Comparison of ENCODE assay signal across 14 cellular contexts in the genomic region with DNA sequence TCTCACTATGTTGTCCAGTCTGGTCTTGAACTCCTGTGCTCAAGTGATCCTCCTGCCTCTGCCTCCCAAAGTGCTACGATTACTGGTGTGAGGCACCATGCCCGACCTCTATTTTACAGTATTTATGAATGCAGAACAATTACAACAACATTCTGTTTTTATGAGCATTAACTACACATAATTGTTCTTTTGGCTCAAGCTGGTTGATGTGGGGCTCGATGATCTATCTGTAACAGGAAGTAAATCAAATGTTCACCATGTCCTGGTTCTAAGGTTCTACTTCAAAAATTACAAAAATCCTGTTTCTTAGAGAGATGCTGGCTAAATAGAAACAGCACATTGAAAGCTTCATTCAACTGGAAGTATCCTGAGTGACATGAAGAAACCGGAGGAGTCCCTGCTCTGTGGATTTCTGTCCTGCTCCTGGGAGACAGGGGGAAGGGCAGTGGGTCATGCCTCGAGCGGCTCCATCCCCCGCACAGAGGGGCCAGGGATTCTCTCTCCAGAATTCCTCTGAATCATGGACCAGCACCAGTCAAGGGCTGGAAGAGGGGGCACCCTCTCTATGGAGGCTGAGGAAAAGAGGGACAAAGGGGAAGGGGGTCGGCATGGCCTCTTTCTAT. TPM values are rescaled to one million over a fixed set of nuclear protein-coding genes. Genes with fewer than 3 reads are reported as not detected.
A peak's percentile ranks its signal among the peaks of the same experiment; 100 is the strongest.
DNase-seq lines count a peak whose midpoint lies in the region; ATAC-seq, FAIRE-seq and TF ChIP-seq lines count a peak whose summit lies in the region.
"Had no signal": no experiment of that assay in that cellular context is flagged by ENCODE, and none has a peak within 500 bp of the region (broad histone marks: within the 10 kb centered on the region; RNA-seq: fewer than 3 reads in every experiment).

No MANE protein-coding gene starts in this region.

- H3K79me2 ChIP-seq in K562 (ENCODE audit: control insufficient read depth, insufficient read depth, low read length) = no peaks in the 10 kb centered on the region

- peak overlapping the region; percentile 85 for H2AFZ ChIP-seq in K562 (ENCODE audit: low read depth, low read length)

- H3K9ac ChIP-seq in K562 (ENCODE audit: insufficient read depth in 1 of 2, low read depth in 2 of 2, low read length in 2 of 2) = peak overlapping the region in 1 of 2 experiments; percentile 8; a peak in 2 of 4 replicates

- TF ChIP-seq RAD21 in K562 (CRISPR knock-in tag; conservative IDR thresholded peaks at IDR 0.05 in 1 of 2, IDR thresholded peaks at IDR 0.05 in 1 of 2) = no peak

- H3K9me3 Mint-ChIP-seq in HFFc6 = no peaks in the 10 kb centered on the region
- H3K9me3 Mint-ChIP-seq: CD4-positive, alpha-beta memory T cell; stimulated activated naive CD8-positive, alpha-beta T cell treated with anti-CD3 and anti-CD28 coated beads, Interleukin-15, amount 100 ng/mL, for 72 hours had no signal

- intact Hi-C loops in K562 (cut with micrococcal nuclease) (no loop called here), stomach (cut with DNase I; ENCODE audit: low total_unique reads) (no loop called here), lower leg skin (cut with DNase I; ENCODE audit: low total_unique reads) (no loop called here)

- 14% methylated on average over 8 of the region's 8 CpGs for WGBS in K562 (ENCODE audit: insufficient coverage, low coverage, missing lambda C conversion rate)
- WGBS in stomach, 5 donors = 24 to 37% (median 31%) methylated on average over 8 of the region's 8 CpGs
- 31 to 34% methylated on average over 8 of the region's 8 CpGs for WGBS in lower leg skin, 2 donors

- no peaks in the 10 kb centered on the region for H3K36me3 ChIP-seq in K562 (ENCODE audit: control insufficient read depth, insufficient read depth, low read length)
- H3K36me3 ChIP-seq in stomach = peaks cover 0 to 5% (median 0%) of the 10 kb centered on the region in 4 donors

- TF ChIP-seq EP300 in K562 (IDR thresholded peaks at IDR 0.05; ENCODE audit: low read length) (no peak), stomach (IDR thresholded peaks at IDR 0.05) (no peak)

- POLR2A ChIA-PET in K562 (lab: Yijun Ruan, JAX) = interaction anchor here (0.6 kb wide), 1 partner anchor 180 kb away, joined by 4 read pairs; no protein-coding TSS in a partner anchor

- peaks cover 12 to 27% of the 10 kb centered on the region in 2 experiments; a peak in 4 of 5 replicates for H3K4me1 ChIP-seq in K562 (replicated peaks in 1 of 2; ENCODE audit: control insufficient read depth in 2 of 2, insufficient read depth in 2 of 2, low read length in 2 of 2)
- peaks cover 16 to 45% (median 33%) of the 10 kb centered on the region in 4 donors for H3K4me1 ChIP-seq in stomach

- H3K27ac Mint-ChIP-seq in HFFc6 = peak overlapping the region; percentile 8; the same call in 1 of the 2 replicates
- H3K27ac Mint-ChIP-seq: CD4-positive, alpha-beta memory T cell had no signal

- H3K4me2 ChIP-seq in K562 (ENCODE audit: insufficient read depth, low read length) = peak overlapping the region; percentile 73

- CTCF ChIA-PET in K562 (lab: Yijun Ruan, JAX; ENCODE audit: low intra/inter-chr PET ratio) = no interaction called here

- ATAC-seq in K562 = peak; percentile 43
- ATAC-seq in GM21723 (IDR thresholded peaks at IDR 0.05; ENCODE audit: unreplicated experiment) = no peak
- ATAC-seq: stimulated activated naive CD8-positive, alpha-beta T cell treated with anti-CD3 and anti-CD28 coated beads, Interleukin-15, amount 100 ng/mL, for 72 hours had no signal

- H4K20me1 ChIP-seq in K562 (replicated peaks; ENCODE audit: control insufficient read depth, insufficient read depth, low read length) = peaks cover 5% of the 10 kb centered on the region; the same call in 1 of the 2 replicates

- TF ChIP-seq CTCF in HFFc6 (IDR thresholded peaks at IDR 0.05) (no peak), K562 (IDR thresholded peaks at IDR 0.05 in 2 of 3, conservative IDR thresholded peaks at IDR 0.05 in 1 of 3; ENCODE audit: insufficient read depth in 2 of 3, low read depth in 1 of 3, low read length in 3 of 3) (no peak), stomach (IDR thresholded peaks at IDR 0.05) (no peak), lower leg skin (IDR thresholded peaks at IDR 0.05) (no peak)

- H3K27me3 Mint-ChIP-seq in HFFc6 (ENCODE audit: insufficient read depth) = peaks cover 1% of the 10 kb centered on the region; the same call in 1 of the 2 replicates
- H3K27me3 Mint-ChIP-seq: stimulated activated naive CD8-positive, alpha-beta T cell treated with anti-CD3 and anti-CD28 coated beads, Interleukin-15, amount 100 ng/mL, for 72 hours had no signal

- FAIRE-seq in K562 (lab: Jason Lieb, UNC) = peak; percentile 61
- FAIRE-seq: TTC549 had no signal

- H3K36me3 Mint-ChIP-seq in HFFc6 (ENCODE audit: low read depth) = no peaks in the 10 kb centered on the region
- H3K36me3 Mint-ChIP-seq: CD4-positive, alpha-beta memory T cell had no signal

- in situ Hi-C loops in K562 (cut with MboI) = no loop called here

- H3K4me3 Mint-ChIP-seq in HFFc6 = peak overlapping the region; percentile 53; the same call in 1 of the 2 replicates
- H3K4me3 Mint-ChIP-seq: CD4-positive, alpha-beta memory T cell; stimulated activated naive CD8-positive, alpha-beta T cell treated with anti-CD3 and anti-CD28 coated beads, Interleukin-15, amount 100 ng/mL, for 72 hours had no signal

- DNase-seq in HFFc6 (no peak), K562 (ENCODE audit: extremely low read depth in 1 of 4, low spot score in 3 of 4) (peak in 1 of 4 experiments; percentile 33), left kidney (ENCODE audit: low read depth, low spot score) (peak; percentile 83), stomach (no peak), NCI-H1436 (lab: John Stamatoyannopoulos, UW) (no peak), erythroblast (lab: John Stamatoyannopoulos, UW) (no peak), lower leg skin (ENCODE audit: low spot score in 2 of 2) (no peak)
- DNase-seq: activated gamma-delta T cell treated with Interleukin-2 at 50 U/mL for 16 hours; CD4-positive, alpha-beta memory T cell; cerebellar nuclear complex; stimulated activated naive CD8-positive, alpha-beta T cell treated with anti-CD3 and anti-CD28 coated beads, Interleukin-15, amount 100 ng/mL, for 72 hours had no signal

- H3K27me3 ChIP-seq in K562 (ENCODE audit: control insufficient read depth in 2 of 2, insufficient read depth in 2 of 2, low read length in 2 of 2) (peaks cover 11 to 43% of the 10 kb centered on the region in 2 experiments; a peak in 4 of 5 replicates), stomach (peaks cover 0 to 4% (median 0%) of the 10 kb centered on the region in 3 donors)

- no peaks in the 10 kb centered on the region for H3K9me1 ChIP-seq in K562 (ENCODE audit: control insufficient read depth, insufficient read depth, low read length)

- H3K4me3 ChIP-seq in K562 (peak overlapping the region; percentile 9; the same call in 1 of the 2 replicates), stomach (no peak overlapping the region), lower leg skin (ENCODE audit: low read depth, poor library complexity, severe bottlenecking) (no peak overlapping the region)

- BruUV-seq in K562 (replicated peaks; lab: Mats Ljungman, UMichigan) = no TSS peak

- H3K27ac ChIP-seq in K562 (ENCODE audit: extremely low read depth, low read depth, low read length) = no peak overlapping the region; the same call in 2 of the 3 replicates
- peak overlapping the region; percentile 83 to 91 (median 87) for H3K27ac ChIP-seq in stomach

- H3K9me3 ChIP-seq in K562 (replicated peaks; ENCODE audit: control insufficient read depth, insufficient read depth, low read depth, low read length) (no peaks in the 10 kb centered on the region), stomach (no peaks in the 10 kb centered on the region)

- TF ChIP-seq POLR2A in K562 (conservative IDR thresholded peaks at IDR 0.05) = no peak
- TF ChIP-seq POLR2A in stomach (IDR thresholded peaks at IDR 0.05) = no peak
- no peak for TF ChIP-seq POLR2A in erythroblast (IDR thresholded peaks at IDR 0.05; ENCODE audit: low read length)
- no peak for TF ChIP-seq POLR2A in lower leg skin (IDR thresholded peaks at IDR 0.05)

- peaks cover 26% of the 10 kb centered on the region for H3K4me1 Mint-ChIP-seq in HFFc6 (ENCODE audit: low read depth)
- H3K4me1 Mint-ChIP-seq: CD4-positive, alpha-beta memory T cell had no signal

RNA-seq across cellular contexts. Expression of a gene that starts 31.5 kb away (rescaled TPM):
- not detected for total RNA-seq in HFFc6 (2021; fragmentation: NEBNext Ultra II Directional; extraction: Animal tissue kit (Norgen Biotek cat#: 25700))
- total RNA-seq in K562 (2011; cell fraction: chromatin; rRNA removed; ENCODE audit: low replicate concordance) = not detected in 2 replicates
- not detected in 2 replicates for total RNA-seq in K562 (2011; cell fraction: nucleolus; rRNA removed)
- not detected in 2 replicates for total RNA-seq in K562 (2011; cell fraction: nucleoplasm; rRNA removed)
- not detected in 2 replicates for total RNA-seq in K562 (2014; rRNA removed)
- not detected in 2 replicates for total RNA-seq in K562 (2014; rRNA removed; fragmentation: Illumina TruSeq; extraction: Trizol)
- total RNA-seq in K562 (2015; rRNA removed; fragmentation: Illumina TruSeq; extraction: Trizol) = not detected in 2 replicates
- total RNA-seq in K562 (2021) = not detected in 2 replicates
- not detected in 2 replicates for polyA plus RNA-seq in K562 (2011; rRNA removed)
- polyA plus RNA-seq in K562 (2011; cell fraction: cytosol; rRNA removed) = not detected in 2 replicates
- polyA plus RNA-seq in K562 (2011; cell fraction: nucleus; rRNA removed) = not detected in 2 replicates
- polyA plus RNA-seq in K562 (2012) = not detected in 2 replicates
- not detected in 2 replicates for polyA plus RNA-seq in K562 (2014; fragmentation: Illumina TruSeq; extraction: Trizol)
- polyA plus RNA-seq in K562 (2014; fragmentation: Nextera tagmentation; extraction: Ambion mirVana) = not detected
- not detected in 2 replicates for polyA plus RNA-seq in K562 (2014; rRNA removed)
- not detected in 2 replicates for polyA minus RNA-seq in K562 (2011; rRNA and poly(A)+ RNA removed)
- polyA minus RNA-seq in K562 (2011; cell fraction: cytosol; rRNA and poly(A)+ RNA removed) = not detected in 2 replicates
- not detected in 2 replicates for polyA minus RNA-seq in K562 (2011; cell fraction: nucleus; rRNA and poly(A)+ RNA removed)
- 10 to 100 TPM in 4 of 5 donors, 1 to 10 TPM in 1; 1.8 to 64.2 (median 29.2) TPM for total RNA-seq in stomach
- polyA plus RNA-seq in stomach = 10 to 100 TPM in 2 of 3 donors, 1 to 10 TPM in 1; 9.4 to 16.2 (median 15.0) TPM
- total RNA-seq in lower leg skin = 10 to 100 TPM in 1 of 4 donors, 1 to 10 TPM in 3; 4.5 to 13.7 (median 7.7) TPM
- total RNA-seq: fibroblast of lung had no signal
- polyA plus RNA-seq: fibroblast of lung had no signal

RNA-seq across cellular contexts. Expression of a gene that starts 42.5 kb away (rescaled TPM):
- 10 to 100 TPM; 10.2 to 14.8 (median 11.4) TPM for total RNA-seq in HFFc6 (2021; fragmentation: NEBNext Ultra II Directional; extraction: Animal tissue kit (Norgen Biotek cat#: 25700))
- total RNA-seq in K562 (2011; cell fraction: chromatin; rRNA removed; ENCODE audit: low replicate concordance) = 4.5 and 5.4 TPM in 2 replicates
- 2.3 and 3.6 TPM in 2 replicates for total RNA-seq in K562 (2011; cell fraction: nucleolus; rRNA removed)
- 3.8 and 4.8 TPM in 2 replicates for total RNA-seq in K562 (2011; cell fraction: nucleoplasm; rRNA removed)
- total RNA-seq in K562 (2014; rRNA removed) (5.0 and 8.9 TPM in 2 replicates), K562 (2014; rRNA removed; fragmentation: Illumina TruSeq; extraction: Trizol) (4.2 and 4.3 TPM in 2 replicates), K562 (2015; rRNA removed; fragmentation: Illumina TruSeq; extraction: Trizol) (5.9 and 6.1 TPM in 2 replicates), K562 (2021) (5.1 and 5.6 TPM in 2 replicates), stomach (10 to 100 TPM in 3 of 5 donors, 1 to 10 TPM in 2; 6.7 to 23.3 (median 11.6) TPM), lower leg skin (1 to 10 TPM; 1.9 to 4.8 (median 3.8) TPM)
- polyA plus RNA-seq in K562 (2011; rRNA removed) (1.9 and 5.8 TPM in 2 replicates), K562 (2014; fragmentation: Illumina TruSeq; extraction: Trizol) (4.1 and 5.4 TPM in 2 replicates), K562 (2014; fragmentation: Nextera tagmentation; extraction: Ambion mirVana) (1 to 10 TPM; 1.6 to 2.1 TPM), K562 (2014; rRNA removed) (4.8 and 5.8 TPM in 2 replicates), stomach (10 to 100 TPM in 1 of 3 donors, 1 to 10 TPM in 2; 7.3 to 17.4 (median 8.1) TPM)
- polyA plus RNA-seq in K562 (2011; cell fraction: cytosol; rRNA removed) = 1.0 and 2.2 TPM in 2 replicates
- 7.8 and 17.0 TPM in 2 replicates for polyA plus RNA-seq in K562 (2011; cell fraction: nucleus; rRNA removed)
- 5.6 and 7.1 TPM in 2 replicates for polyA plus RNA-seq in K562 (2012)
- polyA minus RNA-seq in K562 (2011; rRNA and poly(A)+ RNA removed) = 1.5 and 5.0 TPM in 2 replicates
- polyA minus RNA-seq in K562 (2011; cell fraction: cytosol; rRNA and poly(A)+ RNA removed) = 1.7 and 3.9 TPM in 2 replicates
- 2.2 and 5.8 TPM in 2 replicates for polyA minus RNA-seq in K562 (2011; cell fraction: nucleus; rRNA and poly(A)+ RNA removed)
